In genomic region chr3:31947671-31948091, GRCh38 we compare ENCODE assay signal across 14 cellular contexts. TPM values are rescaled to one million over a fixed set of nuclear protein-coding genes. Genes with fewer than 3 reads are reported as not detected.
A peak's percentile ranks its signal among the peaks of the same experiment; 100 is the strongest.
DNase-seq lines count a peak whose midpoint lies in the region; ATAC-seq and TF ChIP-seq lines count a peak whose summit lies in the region.
"Had no signal": no experiment of that assay in that cellular context is flagged by ENCODE, and none has a peak within 500 bp of the region (broad histone marks: within the 10 kb centered on the region; RNA-seq: fewer than 3 reads in every experiment).

No MANE protein-coding gene starts in this region.

- CTCF ChIA-PET in PC-3 (lab: Charles Lee) = no interaction called here

- H3K36me3 ChIP-seq in PC-3 (ENCODE audit: low read depth, low read length) (0 out of 2 replicates have a peak, but pooled peaks cover 3% of the 10 kb centered on the region), smooth muscle cell (ENCODE audit: low read depth) (no peaks in the 10 kb centered on the region)

- H2AFZ ChIP-seq in PC-3 (ENCODE audit: low read length) = no peak overlapping the region
- H2AFZ ChIP-seq in smooth muscle cell (ENCODE audit: low read depth) = no peak overlapping the region

- H3K4me2 ChIP-seq in PC-3 (ENCODE audit: low read length) (no peak overlapping the region), smooth muscle cell (peak overlapping the region; percentile 59)

- H3K4me3 Mint-ChIP-seq in activated T-cell treated with anti-CD3 and anti-CD28 coated beads, Interleukin-2, amount 50 U/mL, for 24 hours = no peak overlapping the region
- H3K4me3 Mint-ChIP-seq: HFFc6, T-helper 17 cell had no signal

- peaks cover 80% of the 10 kb centered on the region for H3K79me2 ChIP-seq in PC-3 (ENCODE audit: low read length)
- peaks cover 100% of the 10 kb centered on the region for H3K79me2 ChIP-seq in smooth muscle cell (ENCODE audit: low read depth)

- no peaks in the 10 kb centered on the region for H3K9me2 ChIP-seq in PC-3 (replicated peaks; ENCODE audit: low read length)

- no peak overlapping the region for H3K4me3 ChIP-seq in PC-3 (ENCODE audit: low read length)
- no peak overlapping the region for H3K4me3 ChIP-seq in smooth muscle cell

- H3K36me3 Mint-ChIP-seq in activated T-cell treated with anti-CD3 and anti-CD28 coated beads, Interleukin-2, amount 50 U/mL, for 24 hours (ENCODE audit: low read depth) = no peaks in the 10 kb centered on the region

- H4K20me1 ChIP-seq in PC-3 (ENCODE audit: low read length) (peaks cover 13% of the 10 kb centered on the region; the same call in 1 of the 2 replicates), smooth muscle cell (ENCODE audit: low read depth) (peaks cover 57% of the 10 kb centered on the region)

- ATAC-seq in PC-3 (peak; percentile 12; the same call in 1 of the 2 replicates), esophagus mucosa (peak; percentile 72), HG03520 (IDR thresholded peaks at IDR 0.05; ENCODE audit: unreplicated experiment) (no peak)
- ATAC-seq: T-helper 17 cell had no signal

- H3K4me1 Mint-ChIP-seq in activated T-cell treated with anti-CD3 and anti-CD28 coated beads, Interleukin-2, amount 50 U/mL, for 24 hours (ENCODE audit: low read depth) = no peaks in the 10 kb centered on the region

- H3K4me1 ChIP-seq in PC-3 (ENCODE audit: insufficient read depth, low read length) = peaks cover 8% of the 10 kb centered on the region; the same call in 1 of the 2 replicates
- no peaks in the 10 kb centered on the region for H3K4me1 ChIP-seq in smooth muscle cell (ENCODE audit: low read depth)

- DNase-seq in EL = peak; percentile 11
- DNase-seq in PC-3 = no peak
- DNase-seq in smooth muscle cell (lab: John Stamatoyannopoulos, UW; ENCODE audit: unreplicated experiment) = no peak
- no peak for DNase-seq in activated T-cell treated with anti-CD3 and anti-CD28 coated beads, Interleukin-2, amount 50 U/mL, for 24 hours
- DNase-seq in activated CD4-positive, alpha-beta T cell treated with anti-CD3 and anti-CD28 coated beads for 4 hours = no peak
- DNase-seq in DMS153 (lab: John Stamatoyannopoulos, UW) = no peak
- DNase-seq: activated CD4-positive, CD25-positive, alpha-beta regulatory T cell treated with anti-CD3 and anti-CD28 coated beads, Interleukin-2, amount 50 U/mL, for 72 hours; cortex of kidney; DMS 273 treated with DMSO at 0.1 percent for 48 hours; HFFc6; NCI-H748 treated with DMSO at 0.1 percent for 48 hours; T-helper 17 cell had no signal

- H3K9ac ChIP-seq in PC-3 (ENCODE audit: low read length) (no peak overlapping the region), smooth muscle cell (ENCODE audit: low read depth) (no peak overlapping the region)

- H3K27ac ChIP-seq in PC-3 (ENCODE audit: low read length) = no peak overlapping the region
- peak overlapping the region; percentile 54 for H3K27ac ChIP-seq in smooth muscle cell (ENCODE audit: low read depth)

- H3K27me3 ChIP-seq in PC-3 (ENCODE audit: low read length) (no peaks in the 10 kb centered on the region), smooth muscle cell (ENCODE audit: low read depth) (no peaks in the 10 kb centered on the region)

- TF ChIP-seq CTCF in PC-3 (conservative IDR thresholded peaks at IDR 0.05; ENCODE audit: low read depth, low read length) (no peak), smooth muscle cell (IDR thresholded peaks at IDR 0.05; ENCODE audit: borderline replicate concordance, insufficient read depth, poor library complexity, severe bottlenecking) (no peak)

- H3K27me3 Mint-ChIP-seq in activated T-cell treated with anti-CD3 and anti-CD28 coated beads, Interleukin-2, amount 50 U/mL, for 24 hours = peaks cover 35% of the 10 kb centered on the region

- H3K9me3 ChIP-seq in PC-3 (ENCODE audit: low read length) (no peaks in the 10 kb centered on the region), smooth muscle cell (replicated peaks; ENCODE audit: low read depth) (no peaks in the 10 kb centered on the region)

- 22% methylated on average over 6 of the region's 6 CpGs for WGBS in smooth muscle cell (ENCODE audit: low lambda C conversion rate)

- H3F3A ChIP-seq in PC-3 (ENCODE audit: low read length, unreplicated experiment) = no peaks in the 10 kb centered on the region
- no peaks in the 10 kb centered on the region for H3F3A ChIP-seq in smooth muscle cell (ENCODE audit: low read depth)

- intact Hi-C loops in PC-3 (cut with micrococcal nuclease) = no loop called here

- POLR2A ChIA-PET in PC-3 (lab: Charles Lee; ENCODE audit: unreplicated experiment) = no interaction called here

- no TSS peak for BruUV-seq in PC-3 (replicated peaks; lab: Mats Ljungman, UMichigan)

- H3K9me3 Mint-ChIP-seq in activated T-cell treated with anti-CD3 and anti-CD28 coated beads, Interleukin-2, amount 50 U/mL, for 24 hours = peaks cover 5% of the 10 kb centered on the region

- H3K27ac Mint-ChIP-seq in activated T-cell treated with anti-CD3 and anti-CD28 coated beads, Interleukin-2, amount 50 U/mL, for 24 hours = no peak overlapping the region
- H3K27ac Mint-ChIP-seq: HFFc6, T-helper 17 cell had no signal

RNA-seq across cellular contexts. Expression of gene OSBPL10, which starts 33.4 kb away (rescaled TPM):
- total RNA-seq in PC-3 (2014; rRNA removed) = 34.6 and 48.0 TPM in 2 replicates
- 29.1 TPM for total RNA-seq in esophagus mucosa
- total RNA-seq in smooth muscle cell = 44.7 and 91.5 TPM in 2 replicates
- 45.1 and 48.9 TPM in 2 replicates for polyA plus RNA-seq in smooth muscle cell

RNA-seq across cellular contexts. Expression of gene ZNF860, which starts 33.9 kb away (rescaled TPM):
- 7.9 and 10.5 TPM in 2 replicates for total RNA-seq in PC-3 (2014; rRNA removed)
- 2.9 TPM for total RNA-seq in esophagus mucosa
- 0.85 and 1.6 TPM in 2 replicates for total RNA-seq in smooth muscle cell
- 0.91 and 1.2 TPM in 2 replicates for polyA plus RNA-seq in smooth muscle cell
